Comparison of ENCODE assay signal across 18 cellular contexts in the genomic region with DNA sequence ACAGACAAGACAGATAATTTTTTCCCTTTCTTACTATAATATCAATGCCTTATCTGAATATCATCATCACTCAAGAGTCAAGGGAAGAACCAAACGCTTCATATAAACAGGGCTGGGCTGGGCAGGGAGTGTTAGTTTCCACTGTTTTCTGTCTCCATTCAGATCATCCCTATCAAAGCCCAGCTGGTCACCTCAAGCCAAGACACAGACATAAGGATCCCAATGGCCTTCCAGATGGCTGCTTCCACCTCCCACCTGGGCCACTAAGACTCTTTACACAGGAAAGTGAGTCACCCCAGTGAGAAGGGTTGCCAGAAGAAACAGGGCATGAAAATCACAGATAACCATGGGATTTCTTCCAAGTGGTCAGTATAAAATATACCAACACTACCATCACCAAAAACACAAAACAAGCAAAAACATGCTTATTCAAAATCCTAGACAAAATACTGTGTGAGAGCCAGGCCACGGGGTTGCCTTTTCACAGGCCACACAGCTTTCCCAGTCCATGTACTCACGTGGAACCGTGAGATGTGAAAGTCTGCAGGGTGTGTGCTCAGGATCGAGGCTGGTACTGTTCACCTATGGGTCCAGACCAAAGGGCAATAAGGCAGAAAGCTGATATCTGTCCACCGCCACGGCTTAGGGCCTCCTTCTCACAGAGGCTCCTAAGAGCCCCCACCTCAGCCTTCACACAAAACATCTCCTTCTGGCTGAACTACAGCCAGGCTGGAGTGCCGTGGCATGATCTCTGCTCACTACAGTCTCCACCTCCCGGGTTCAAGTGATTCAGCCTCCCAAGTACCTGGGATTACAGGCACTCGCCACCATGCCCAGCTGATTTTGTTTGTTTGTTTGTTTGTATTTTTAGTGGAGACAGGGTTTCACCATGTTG. TPM values are rescaled to one million over a fixed set of nuclear protein-coding genes. Genes with fewer than 3 reads are reported as not detected.
"Had no signal": no experiment of that assay in that cellular context is flagged by ENCODE, and none has a peak within 500 bp of the region (broad histone marks: within the 10 kb centered on the region; RNA-seq: fewer than 3 reads in every experiment).

No MANE protein-coding gene starts in this region.

- H3K4me1 ChIP-seq: tibial artery had no signal

- H3K36me3 ChIP-seq: tibial artery had no signal

- H3K4me3 ChIP-seq: coronary artery, smooth muscle cell, tibial artery had no signal

- H3K4me2 ChIP-seq: smooth muscle cell had no signal

- H3K9me3 ChIP-seq: tibial artery had no signal

- ATAC-seq: activated CD8-positive, alpha-beta memory T cell treated with anti-CD3 and anti-CD28 coated beads, Interleukin-2, amount 10 ng/mL, durations not matched to agents 7 days and 5 days; naive thymus-derived CD4-positive, alpha-beta T cell; stimulated activated effector memory CD8-positive, alpha-beta T cell treated with anti-CD3 and anti-CD28 coated beads, Interleukin-12 subunit alpha, Interleukin-12 subunit beta, amount 100 ng/mL, for 72 hours had no signal

- DNase-seq: activated CD4-positive, alpha-beta T cell treated with anti-CD3 and anti-CD28 coated beads for 1 hour; activated CD4-positive, alpha-beta T cell treated with anti-CD3 and anti-CD28 coated beads, Interleukin-2, amount 50 U/mL, for 48 hours; activated CD8-positive, alpha-beta memory T cell treated with anti-CD3 and anti-CD28 coated beads, Interleukin-2, amount 10 ng/mL, durations not matched to agents 7 days and 5 days; activated effector memory CD4-positive, alpha-beta T cell treated with Interleukin-2 at 50 U/mL for 16 hours; activated naive CD8-positive, alpha-beta T cell treated with anti-CD3 and anti-CD28 coated beads for 36 hours; activated T-cell treated with anti-CD3 and anti-CD28 coated beads, Interleukin-2, amount 50 U/mL, for 24 hours; anterior cingulate cortex; effector memory CD4-positive, alpha-beta T cell; mammary epithelial cell; naive thymus-derived CD4-positive, alpha-beta T cell; posterior cingulate gyrus; right cardiac atrium; tibial artery had no signal

- H3K27me3 ChIP-seq: tibial artery had no signal

- H3K27ac ChIP-seq: coronary artery, epithelial cell of prostate, tibial artery had no signal

RNA-seq across cellular contexts. Expression of a gene that starts 5.7 kb away (rescaled TPM):
- total RNA-seq: activated CD8-positive, alpha-beta memory T cell treated with anti-CD3 and anti-CD28 coated beads, Interleukin-2, amount 10 ng/mL, durations not matched to agents 7 days and 5 days; activated naive CD8-positive, alpha-beta T cell treated with anti-CD3 and anti-CD28 coated beads for 36 hours; mammary epithelial cell; naive thymus-derived CD4-positive, alpha-beta T cell; smooth muscle cell had no signal
- polyA plus RNA-seq: mammary epithelial cell; naive thymus-derived CD4-positive, alpha-beta T cell; smooth muscle cell had no signal

RNA-seq across cellular contexts. Expression of a gene that starts 15.8 kb away (rescaled TPM):
- total RNA-seq: activated CD8-positive, alpha-beta memory T cell treated with anti-CD3 and anti-CD28 coated beads, Interleukin-2, amount 10 ng/mL, durations not matched to agents 7 days and 5 days; activated naive CD8-positive, alpha-beta T cell treated with anti-CD3 and anti-CD28 coated beads for 36 hours; mammary epithelial cell; mononuclear cell; naive thymus-derived CD4-positive, alpha-beta T cell; smooth muscle cell had no signal
- polyA plus RNA-seq: mammary epithelial cell; naive thymus-derived CD4-positive, alpha-beta T cell; smooth muscle cell had no signal
